ENCODE assay signal across 16 cellular contexts in genomic region chr7:80643336-80643925, GRCh38. TPM values are rescaled to one million over a fixed set of nuclear protein-coding genes. Genes with fewer than 3 reads are reported as not detected.
DNase-seq lines count a peak whose midpoint lies in the region; ATAC-seq, FAIRE-seq and TF ChIP-seq lines count a peak whose summit lies in the region.
"Had no signal": no experiment of that assay in that cellular context is flagged by ENCODE, and none has a peak within 500 bp of the region (broad histone marks: within the 10 kb centered on the region; RNA-seq: fewer than 3 reads in every experiment).

No MANE protein-coding gene starts in this region.

- H3K9ac ChIP-seq in SK-N-MC (ENCODE audit: insufficient read length) (no peak overlapping the region), keratinocyte (ENCODE audit: control insufficient read depth, extremely low read depth, insufficient read depth, low read length) (no peak overlapping the region)

- H3K79me2 ChIP-seq in keratinocyte (ENCODE audit: control insufficient read depth, insufficient read depth, low read length): no peaks in the 10 kb centered on the region

- peak; percentile 39 for FAIRE-seq in keratinocyte (lab: Jason Lieb, UNC)

- no peak for DNase-seq in right atrium auricular region (ENCODE audit: low spot score)
- DNase-seq in left ventricle myocardium superior: no peak
- peak; percentile 88 for DNase-seq in SK-N-MC (ENCODE audit: low read depth, low spot score)
- DNase-seq in keratinocyte (ENCODE audit: low read depth, low spot score): no peak
- no peak for DNase-seq in effector memory CD4-positive, alpha-beta T cell
- no peak for DNase-seq in activated gamma-delta T cell treated with Interleukin-2 at 50 U/mL for 16 hours
- DNase-seq in NCI-H2227 treated with DMSO at 0.1 percent for 48 hours (lab: John Stamatoyannopoulos, UW): no peak
- DNase-seq: activated CD4-positive, alpha-beta T cell treated with anti-CD3 and anti-CD28 coated beads, Interleukin-2, amount 50 U/mL, for 4 hours; activated T-cell treated with anti-CD3 and anti-CD28 coated beads, Interleukin-2, amount 50 U/mL, for 72 hours; head of caudate nucleus; left colon; NCI-H2081 treated with DMSO at 0.1 percent for 48 hours; SHP77; stimulated activated CD8-positive, alpha-beta memory T cell treated with anti-CD3 and anti-CD28 coated beads, Interleukin-4, amount 100 ng/mL, for 48 hours; thyroid gland had no signal

- peak overlapping the region in 1 of 2 donors; percentile 84 for H3K27ac ChIP-seq in right atrium auricular region
- peak overlapping the region; percentile 83 for H3K27ac ChIP-seq in SK-N-MC
- H3K27ac ChIP-seq in keratinocyte (ENCODE audit: control insufficient read depth, insufficient read depth, low read length): no peak overlapping the region
- no peak overlapping the region for H3K27ac ChIP-seq in effector memory CD4-positive, alpha-beta T cell (ENCODE audit: insufficient read depth, low read length, poor library complexity, severe bottlenecking)
- H3K27ac ChIP-seq: thyroid gland had no signal

- no peaks in the 10 kb centered on the region for H3K9me3 ChIP-seq in right atrium auricular region
- H3K9me3 ChIP-seq in SK-N-MC (ENCODE audit: low read depth, low read length): peaks cover 4% of the 10 kb centered on the region; the same call in 1 of the 2 replicates
- no peaks in the 10 kb centered on the region for H3K9me3 ChIP-seq in keratinocyte (ENCODE audit: control insufficient read depth, low read depth, low read length)
- H3K9me3 ChIP-seq in effector memory CD4-positive, alpha-beta T cell (ENCODE audit: control insufficient read depth, low read length): no peaks in the 10 kb centered on the region
- H3K9me3 ChIP-seq: thyroid gland had no signal

- peak overlapping the region; percentile 47 for H3K4me2 ChIP-seq in keratinocyte (ENCODE audit: control insufficient read depth, extremely low read depth, insufficient read depth, low read depth, low read length)

- H3K9me1 ChIP-seq in keratinocyte (ENCODE audit: control insufficient read depth, extremely low read depth, insufficient read depth, low read length): no peaks in the 10 kb centered on the region

- H3K4me3 ChIP-seq in right atrium auricular region: peak overlapping the region; percentile 2 to 31
- peak overlapping the region; percentile 63 for H3K4me3 ChIP-seq in SK-N-MC
- no peak overlapping the region for H3K4me3 ChIP-seq in keratinocyte (ENCODE audit: control insufficient read depth in 2 of 3, extremely low read depth in 1 of 3, insufficient read depth in 2 of 3, low read depth in 1 of 3, low read length in 3 of 3)
- H3K4me3 ChIP-seq in effector memory CD4-positive, alpha-beta T cell (ENCODE audit: insufficient read depth, low read depth, low read length, poor library complexity, severe bottlenecking): no peak overlapping the region
- H3K4me3 ChIP-seq: thyroid gland had no signal

- ATAC-seq in left ventricle myocardium superior: no peak
- no peak for ATAC-seq in SK-N-SH treated with all-trans-retinoic acid at 6 μM for 48 hours
- ATAC-seq: activated T-cell treated with anti-CD3 and anti-CD28 coated beads, Interleukin-2, amount 50 U/mL, for 72 hours; left colon had no signal

- dilution Hi-C loops in keratinocyte (cut with MboI; ENCODE audit: extremely low pct_ligation_motif_present, low sequenced_read_pairs): no loop called here

- H3K27me3 ChIP-seq in right atrium auricular region (no peaks in the 10 kb centered on the region), keratinocyte (ENCODE audit: control insufficient read depth, extremely low read depth, insufficient read depth, low read length) (no peaks in the 10 kb centered on the region)
- no peaks in the 10 kb centered on the region for H3K27me3 ChIP-seq in effector memory CD4-positive, alpha-beta T cell (replicated peaks; ENCODE audit: control insufficient read depth, insufficient read depth, low read length, poor library complexity, severe bottlenecking)
- H3K27me3 ChIP-seq: thyroid gland had no signal

- H3K4me1 ChIP-seq in right atrium auricular region (peaks cover 0 to 37% of the 10 kb centered on the region in 2 donors), keratinocyte (ENCODE audit: control insufficient read depth, extremely low read depth, insufficient read depth, low read length) (peaks cover 13% of the 10 kb centered on the region)
- H3K4me1 ChIP-seq in effector memory CD4-positive, alpha-beta T cell (ENCODE audit: control insufficient read depth, insufficient read depth, low read length, poor library complexity, severe bottlenecking): no peaks in the 10 kb centered on the region
- H3K4me1 ChIP-seq: thyroid gland had no signal

- intact Hi-C loops in left ventricle myocardium superior (cut with micrococcal nuclease): no loop called here

- H2AFZ ChIP-seq in keratinocyte (ENCODE audit: control insufficient read depth, low read length): peak overlapping the region; percentile 22

- no peak for TF ChIP-seq CTCF in right atrium auricular region (IDR thresholded peaks at IDR 0.05)
- TF ChIP-seq CTCF in keratinocyte (optimal IDR thresholded peaks at IDR 0.05 in 1 of 3, IDR thresholded peaks at IDR 0.05 in 1 of 3, conservative IDR thresholded peaks at IDR 0.05 in 1 of 3; ENCODE audit: extremely low read depth in 1 of 3, insufficient read depth in 2 of 3, low read length in 3 of 3): no peak

- H3K36me3 ChIP-seq in right atrium auricular region (peaks cover 41% of the 10 kb centered on the region), SK-N-MC (ENCODE audit: insufficient read depth, low read length) (0 out of 2 replicates have a peak, but pooled peaks cover 5% of the 10 kb centered on the region), keratinocyte (ENCODE audit: control insufficient read depth in 2 of 2, extremely low read depth in 1 of 2, insufficient read depth in 2 of 2, low read length in 2 of 2) (no peaks in the 10 kb centered on the region)
- no peaks in the 10 kb centered on the region for H3K36me3 ChIP-seq in effector memory CD4-positive, alpha-beta T cell (ENCODE audit: control insufficient read depth, insufficient read depth, low read length)
- H3K36me3 ChIP-seq: thyroid gland had no signal

- no peaks in the 10 kb centered on the region for H4K20me1 ChIP-seq in keratinocyte (ENCODE audit: control insufficient read depth, extremely low read depth, insufficient read depth, low read length)

TF ChIP-seq in SK-N-SH treated with all-trans-retinoic acid at 6 μM for 48 hours, 23 proteins besides CTCF, POLR2A, EP300 and RAD21 (continues in another document):
- TF ChIP-seq, protein P1, sequence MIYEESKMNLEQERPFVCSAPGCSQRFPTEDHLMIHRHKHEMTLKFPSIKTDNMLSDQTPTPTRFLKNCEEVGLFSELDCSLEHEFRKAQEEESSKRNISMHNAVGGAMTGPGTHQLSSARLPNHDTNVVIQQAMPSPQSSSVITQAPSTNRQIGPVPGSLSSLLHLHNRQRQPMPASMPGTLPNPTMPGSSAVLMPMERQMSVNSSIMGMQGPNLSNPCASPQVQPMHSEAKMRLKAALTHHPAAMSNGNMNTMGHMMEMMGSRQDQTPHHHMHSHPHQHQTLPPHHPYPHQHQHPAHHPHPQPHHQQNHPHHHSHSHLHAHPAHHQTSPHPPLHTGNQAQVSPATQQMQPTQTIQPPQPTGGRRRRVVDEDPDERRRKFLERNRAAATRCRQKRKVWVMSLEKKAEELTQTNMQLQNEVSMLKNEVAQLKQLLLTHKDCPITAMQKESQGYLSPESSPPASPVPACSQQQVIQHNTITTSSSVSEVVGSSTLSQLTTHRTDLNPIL (CRISPR knock-in tag; IDR thresholded peaks at IDR 0.05; ENCODE audit: low read depth): no peak
- TF ChIP-seq ARNTL (CRISPR knock-in tag; IDR thresholded peaks at IDR 0.05; ENCODE audit: borderline replicate concordance, low read depth) (no peak), BACH2 (CRISPR knock-in tag; IDR thresholded peaks at IDR 0.05; ENCODE audit: borderline replicate concordance) (no peak), ZNF565 (CRISPR knock-in tag; conservative IDR thresholded peaks at IDR 0.05; ENCODE audit: low read depth) (no peak), ZNF70 (CRISPR knock-in tag; IDR thresholded peaks at IDR 0.05) (no peak), ZFP30 (CRISPR knock-in tag; IDR thresholded peaks at IDR 0.05) (no peak), ZFP3 (CRISPR knock-in tag; IDR thresholded peaks at IDR 0.05) (no peak), ZNF8 (CRISPR knock-in tag; IDR thresholded peaks at IDR 0.05) (no peak)
- TF ChIP-seq, protein P2, sequence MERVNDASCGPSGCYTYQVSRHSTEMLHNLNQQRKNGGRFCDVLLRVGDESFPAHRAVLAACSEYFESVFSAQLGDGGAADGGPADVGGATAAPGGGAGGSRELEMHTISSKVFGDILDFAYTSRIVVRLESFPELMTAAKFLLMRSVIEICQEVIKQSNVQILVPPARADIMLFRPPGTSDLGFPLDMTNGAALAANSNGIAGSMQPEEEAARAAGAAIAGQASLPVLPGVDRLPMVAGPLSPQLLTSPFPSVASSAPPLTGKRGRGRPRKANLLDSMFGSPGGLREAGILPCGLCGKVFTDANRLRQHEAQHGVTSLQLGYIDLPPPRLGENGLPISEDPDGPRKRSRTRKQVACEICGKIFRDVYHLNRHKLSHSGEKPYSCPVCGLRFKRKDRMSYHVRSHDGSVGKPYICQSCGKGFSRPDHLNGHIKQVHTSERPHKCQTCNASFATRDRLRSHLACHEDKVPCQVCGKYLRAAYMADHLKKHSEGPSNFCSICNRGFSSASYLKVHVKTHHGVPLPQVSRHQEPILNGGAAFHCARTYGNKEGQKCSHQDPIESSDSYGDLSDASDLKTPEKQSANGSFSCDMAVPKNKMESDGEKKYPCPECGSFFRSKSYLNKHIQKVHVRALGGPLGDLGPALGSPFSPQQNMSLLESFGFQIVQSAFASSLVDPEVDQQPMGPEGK (CRISPR knock-in tag; IDR thresholded peaks at IDR 0.05; ENCODE audit: borderline replicate concordance): no peak

RNA-seq across cellular contexts. Expression of gene CD36, which starts 5.0 kb away (rescaled TPM):
- 1,000 to 10,000 TPM in 1 of 2 donors, 100 to 1,000 TPM in 1; 421 to 1,029 TPM for total RNA-seq in right atrium auricular region
- 1,393 TPM for total RNA-seq in left ventricle myocardium superior
- polyA plus RNA-seq in keratinocyte: 0.05 to 1.1 TPM (median 0.59 TPM) in 3 replicates
- 11.9 TPM for polyA plus RNA-seq in keratinocyte (2011; ENCODE audit: low read depth)
- 0.16 and 0.19 TPM in 2 replicates for polyA plus RNA-seq in keratinocyte (2011; cell fraction: cytosol; rRNA removed)
- 0.45 and 1.1 TPM in 2 replicates for polyA plus RNA-seq in keratinocyte (2011; cell fraction: nucleus; rRNA removed)
- polyA plus RNA-seq in keratinocyte (2012; ENCODE audit: low replicate concordance): 0.10 and 8.0 TPM in 2 replicates
- 0.96 TPM in 1 of 3 replicates, not detected in the others for polyA minus RNA-seq in keratinocyte
- not detected for polyA minus RNA-seq in keratinocyte (2011; cell fraction: cytosol; rRNA and poly(A)+ RNA removed)
- polyA minus RNA-seq in keratinocyte (2011; cell fraction: nucleus; rRNA and poly(A)+ RNA removed): 0.84 and 1.8 TPM in 2 replicates

Comparison
In these comparisons a context has a peak if more than half of its experiments do, and no peak if none do; other contexts are left out.
1. H3K4me3 ChIP-seq: peak in right atrium auricular region (2 of 2) and SK-N-MC (single experiment); none in keratinocyte (0 of 3) and effector memory CD4-positive, alpha-beta T cell (single experiment).